Comparison of ENCODE assay signal across 8 cellular contexts in genomic region chr16:78002915-78003538, GRCh38. TPM values are rescaled to one million over a fixed set of nuclear protein-coding genes. Genes with fewer than 3 reads are reported as not detected.
DNase-seq lines count a peak whose midpoint lies in the region; ATAC-seq and TF ChIP-seq lines count a peak whose summit lies in the region.

No MANE protein-coding gene starts in this region.

- H3K36me3 ChIP-seq in OCI-LY3 (replicated peaks; ENCODE audit: low read depth, low read length) = no peaks in the 10 kb centered on the region
- no peaks in the 10 kb centered on the region for H3K36me3 ChIP-seq in fibroblast of lung (ENCODE audit: control insufficient read depth, insufficient read depth, low read length)
- H3K36me3 ChIP-seq in stomach = no peaks in the 10 kb centered on the region

- H3K4me1 ChIP-seq in OCI-LY3 (ENCODE audit: low read length) (peaks cover 12% of the 10 kb centered on the region), fibroblast of lung (ENCODE audit: control insufficient read depth, extremely low read depth, insufficient read depth, low read length) (no peaks in the 10 kb centered on the region), stomach (peaks cover 0 to 5% (median 2%) of the 10 kb centered on the region in 4 donors)

- TF ChIP-seq CTCF in OCI-LY3 (IDR thresholded peaks at IDR 0.05; ENCODE audit: low read depth, low read length) (peak; percentile 92), fibroblast of lung (conservative IDR thresholded peaks at IDR 0.05 in 1 of 2, IDR thresholded peaks at IDR 0.05 in 1 of 2; ENCODE audit: low read depth in 1 of 2, low read length in 2 of 2) (peak; percentile 67 to 82), nephron progenitor cell (IDR thresholded peaks at IDR 0.05) (peak; percentile 78), stomach (IDR thresholded peaks at IDR 0.05) (peak in 5 of 7 experiments; percentile 66 to 90 (median 77))

- H3K27ac ChIP-seq in OCI-LY3 (ENCODE audit: low read length) = no peak overlapping the region
- H3K27ac ChIP-seq in fibroblast of lung (ENCODE audit: insufficient read depth, low read length) = no peak overlapping the region
- H3K27ac ChIP-seq in stomach = no peak overlapping the region

- no peaks in the 10 kb centered on the region for H3K27me3 ChIP-seq in OCI-LY3 (ENCODE audit: low read depth, low read length)
- no peaks in the 10 kb centered on the region for H3K27me3 ChIP-seq in fibroblast of lung (ENCODE audit: control insufficient read depth, insufficient read depth, low read length)
- H3K27me3 ChIP-seq in stomach = no peaks in the 10 kb centered on the region

- peaks cover 6% of the 10 kb centered on the region for H3K4me1 Mint-ChIP-seq in nephron progenitor cell

- TF ChIP-seq POLR2A in stomach (IDR thresholded peaks at IDR 0.05) = no peak

- ATAC-seq in GM21576 (IDR thresholded peaks at IDR 0.05; ENCODE audit: unreplicated experiment) = peak; percentile 99

- H3K9me3 Mint-ChIP-seq in nephron progenitor cell = no peaks in the 10 kb centered on the region

- H2AFZ ChIP-seq in OCI-LY3 (ENCODE audit: low read depth, low read length) (peak overlapping the region; percentile 90), fibroblast of lung (ENCODE audit: low read length) (no peak overlapping the region)

- DNase-seq in DMS79 treated with DMSO at 0.1 percent for 48 hours (lab: John Stamatoyannopoulos, UW) (peak; percentile 16), HuH-7.5 (ENCODE audit: low spot score) (peak; percentile 71), activated T-cell treated with anti-CD3 and anti-CD28 coated beads for 48 hours (ENCODE audit: low read depth) (peak; percentile 65), fibroblast of lung (ENCODE audit: low read depth in 2 of 2) (peak; percentile 83 to 89), nephron progenitor cell (peak; percentile 86), stomach (peak; percentile 73)

- H4K20me1 ChIP-seq in OCI-LY3 (ENCODE audit: insufficient read depth, low read length) = no peaks in the 10 kb centered on the region
- no peaks in the 10 kb centered on the region for H4K20me1 ChIP-seq in fibroblast of lung (ENCODE audit: control insufficient read depth, extremely low read depth, insufficient read depth, low read length)

- TF ChIP-seq EP300 in stomach (IDR thresholded peaks at IDR 0.05) = no peak

- WGBS in stomach, 5 donors = 20 to 21% (median 20%) methylated on average over 11 of the region's 11 CpGs

- H3K27ac Mint-ChIP-seq in nephron progenitor cell = no peak overlapping the region

- H3K9ac ChIP-seq in OCI-LY3 (ENCODE audit: low read length) (no peak overlapping the region), fibroblast of lung (ENCODE audit: insufficient read depth, low read length) (no peak overlapping the region)

- no peaks in the 10 kb centered on the region for H3K36me3 Mint-ChIP-seq in nephron progenitor cell (ENCODE audit: low read depth)

- H3K4me3 Mint-ChIP-seq in nephron progenitor cell = no peak overlapping the region

- peaks cover 14% of the 10 kb centered on the region for H3K27me3 Mint-ChIP-seq in nephron progenitor cell (ENCODE audit: low read depth, poor library complexity)

- H3K79me2 ChIP-seq in OCI-LY3 (ENCODE audit: low read length) = no peaks in the 10 kb centered on the region
- no peaks in the 10 kb centered on the region for H3K79me2 ChIP-seq in fibroblast of lung (ENCODE audit: control insufficient read depth, insufficient read depth, low read length)

- peak overlapping the region; percentile 80 for H3K4me2 ChIP-seq in OCI-LY3 (ENCODE audit: low read length)
- no peak overlapping the region for H3K4me2 ChIP-seq in fibroblast of lung (ENCODE audit: extremely low read depth, insufficient read depth, low read length)

- intact Hi-C loops in stomach (cut with DNase I; ENCODE audit: low total_unique reads) = no loop called here

- H3K4me3 ChIP-seq in OCI-LY3 (ENCODE audit: low read length) = peak overlapping the region; percentile 67
- H3K4me3 ChIP-seq in fibroblast of lung (replicated peaks in 1 of 4; ENCODE audit: control extremely low read depth in 1 of 4, insufficient read depth in 1 of 4, low read depth in 3 of 4, low read length in 4 of 4) = no peak overlapping the region
- H3K4me3 ChIP-seq in stomach = no peak overlapping the region

- H3K9me3 ChIP-seq in OCI-LY3 (ENCODE audit: insufficient read depth, low read length) = no peaks in the 10 kb centered on the region
- H3K9me3 ChIP-seq in fibroblast of lung (ENCODE audit: control insufficient read depth, insufficient read depth, low read depth, low read length) = no peaks in the 10 kb centered on the region
- no peaks in the 10 kb centered on the region for H3K9me3 ChIP-seq in stomach

RNA-seq across cellular contexts. Expression of gene CLEC3A, which starts 19.3 kb away (rescaled TPM):
- total RNA-seq in fibroblast of lung = not detected in 2 replicates
- polyA plus RNA-seq in fibroblast of lung = not detected in 2 replicates
- not detected in 2 replicates for polyA plus RNA-seq in fibroblast of lung (2012)
- polyA minus RNA-seq in fibroblast of lung (ENCODE audit: low replicate concordance) = not detected in 2 replicates
- under 1 TPM in 1 of 5 donors, not detected in 4; 0.87 TPM for total RNA-seq in stomach
- under 1 TPM in 1 of 3 donors, not detected in 2; 0.08 TPM for polyA plus RNA-seq in stomach

Comparison
In these comparisons a context has a peak if more than half of its experiments do, and no peak if none do; other contexts are left out.
1. DNase-seq: peak in every context shown above with its lines; median percentile 86 in fibroblast of lung; 86 in nephron progenitor cell; 73 in stomach; 71 in HuH-7.5; 65 in activated T-cell treated with anti-CD3 and anti-CD28 coated beads for 48 hours; 16 in DMS79 treated with DMSO at 0.1 percent for 48 hours.